18 cellular contexts compared by ENCODE assay signal in genomic region chr3:149592758-149593240, GRCh38.
A peak's percentile ranks its signal among the peaks of the same experiment; 100 is the strongest.
DNase-seq lines count a peak whose midpoint lies in the region; TF ChIP-seq lines count a peak whose summit lies in the region.
"Had no signal": no experiment of that assay in that cellular context is flagged by ENCODE, and none has a peak within 500 bp of the region (broad histone marks: within the 10 kb centered on the region; RNA-seq: fewer than 3 reads in every experiment).

No MANE protein-coding gene starts in this region.

- no peaks in the 10 kb centered on the region for H3K27me3 ChIP-seq in esophagus muscularis mucosa
- no peaks in the 10 kb centered on the region for H3K27me3 ChIP-seq in muscle layer of duodenum (ENCODE audit: low read depth, low read length)
- H3K27me3 ChIP-seq in tibial artery: no peaks in the 10 kb centered on the region
- H3K27me3 ChIP-seq: vagina had no signal

- no peaks in the 10 kb centered on the region for H3K36me3 ChIP-seq in esophagus muscularis mucosa
- H3K36me3 ChIP-seq in muscle layer of duodenum (ENCODE audit: control insufficient read depth in 1 of 2, insufficient read depth in 2 of 2, low read length in 2 of 2): no peaks in the 10 kb centered on the region
- no peaks in the 10 kb centered on the region for H3K36me3 ChIP-seq in tibial artery
- H3K36me3 ChIP-seq: HAP-1, vagina had no signal

- H3K4me1 ChIP-seq in esophagus muscularis mucosa (peaks cover 46 to 87% (median 75%) of the 10 kb centered on the region in 4 donors), muscle layer of duodenum (ENCODE audit: control insufficient read depth in 1 of 2, insufficient read depth in 2 of 2, low read length in 2 of 2) (peaks cover 14 to 49% of the 10 kb centered on the region in 2 donors), tibial artery (peaks cover 0 to 63% (median 29%) of the 10 kb centered on the region in 4 donors)

- H3K27ac ChIP-seq in esophagus muscularis mucosa (replicated peaks in 1 of 4) (peak overlapping the region in 3 of 4 donors; percentile 0 to 53 (median 46)), muscle layer of duodenum (ENCODE audit: low read length) (peak overlapping the region; percentile 23), tibial artery (peak overlapping the region; percentile 25 to 38)
- H3K27ac ChIP-seq: vagina had no signal

- 65% methylated on average over 9 of the region's 9 CpGs for WGBS in esophagus muscularis mucosa

- H3K9me3 ChIP-seq in esophagus muscularis mucosa (no peaks in the 10 kb centered on the region), muscle layer of duodenum (ENCODE audit: control insufficient read depth in 1 of 2, low read length in 2 of 2) (no peaks in the 10 kb centered on the region), tibial artery (no peaks in the 10 kb centered on the region)
- H3K9me3 ChIP-seq: HAP-1, SK-N-SH, vagina had no signal

- intact Hi-C loops in esophagus muscularis mucosa (cut with DNase I) (no loop called here), tibial artery (cut with DNase I; ENCODE audit: low total_unique reads) (no loop called here)

- no peak for TF ChIP-seq EP300 in esophagus muscularis mucosa (IDR thresholded peaks at IDR 0.05)

- H3K4me3 ChIP-seq in esophagus muscularis mucosa: no peak overlapping the region
- no peak overlapping the region for H3K4me3 ChIP-seq in muscle layer of duodenum (ENCODE audit: low read depth in 1 of 2, low read length in 2 of 2)
- peak overlapping the region in 1 of 2 donors; percentile 7 for H3K4me3 ChIP-seq in tibial artery
- H3K4me3 ChIP-seq: HAP-1, K562, vagina had no signal

- DNase-seq in RPMI7951 (ENCODE audit: low read depth) (peak; percentile 92), esophagus muscularis mucosa (ENCODE audit: extremely low spot score) (no peak), tibial artery (no peak), GM19238 (ENCODE audit: insufficient read length, low spot score) (no peak), NCI-H2196 treated with DMSO at 0.1 percent for 48 hours (lab: John Stamatoyannopoulos, UW; ENCODE audit: unreplicated experiment) (no peak), NCI-H446 treated with DMSO at 0.1 percent for 48 hours (lab: John Stamatoyannopoulos, UW) (no peak)
- DNase-seq: activated CD4-positive, alpha-beta T cell treated with anti-CD3 and anti-CD28 coated beads, Interleukin-2, amount 50 U/mL, for 4 hours; activated naive CD8-positive, alpha-beta T cell treated with anti-CD3 and anti-CD28 coated beads, Interleukin-2, amount 10 ng/mL, durations not matched to agents 7 days and 5 days; activated T-cell treated with anti-CD3 and anti-CD28 coated beads, Interleukin-2, amount 50 U/mL, for 48 hours; head of caudate nucleus; natural killer cell; NCI-H2227 treated with DMSO at 0.1 percent for 48 hours; SK-N-SH; stimulated activated naive CD4-positive, alpha-beta T cell had no signal

- TF ChIP-seq POLR2A in esophagus muscularis mucosa (IDR thresholded peaks at IDR 0.05; ENCODE audit: low read depth): no peak

- no peak for TF ChIP-seq CTCF in esophagus muscularis mucosa (IDR thresholded peaks at IDR 0.05)
- no peak for TF ChIP-seq CTCF in tibial artery (IDR thresholded peaks at IDR 0.05)
